ENCODE assay signal across 23 cellular contexts in genomic region chr5:39561421-39561820, GRCh38.
A peak's percentile ranks its signal among the peaks of the same experiment; 100 is the strongest.
DNase-seq lines count a peak whose midpoint lies in the region; ATAC-seq, FAIRE-seq and TF ChIP-seq lines count a peak whose summit lies in the region.
"Had no signal": no experiment of that assay in that cellular context is flagged by ENCODE, and none has a peak within 500 bp of the region (broad histone marks: within the 10 kb centered on the region; RNA-seq: fewer than 3 reads in every experiment).

No MANE protein-coding gene starts in this region.

- FAIRE-seq in K562 (lab: Jason Lieb, UNC) = peak; percentile 23
- FAIRE-seq: A204.1, GM12878, GM18507 had no signal

- TF ChIP-seq POLR2A in breast epithelium (IDR thresholded peaks at IDR 0.05) (no peak), K562 (conservative IDR thresholded peaks at IDR 0.05) (no peak), ovary (IDR thresholded peaks at IDR 0.05) (no peak)

- intact Hi-C loops in mammary epithelial cell (cut with micrococcal nuclease) = no loop called here
- intact Hi-C loops in breast epithelium (cut with DNase I; ENCODE audit: low total_unique reads) = no loop called here
- intact Hi-C loops in K562 (cut with micrococcal nuclease) = no loop called here
- intact Hi-C loops in ovary (cut with DNase I) = loop anchor here in 2 of 4 donors (10.0 kb wide), 2 partner anchors 337 to 347 kb away; partner anchors contain the start of gene FYB1 (in 1 of the 2)
- intact Hi-C loops in left colon (cut with DNase I, micrococcal nuclease) = no loop called here

- H3K9me1 ChIP-seq in K562 (ENCODE audit: control insufficient read depth, insufficient read depth, low read length) = no peaks in the 10 kb centered on the region

- TF ChIP-seq EP300 in K562 (IDR thresholded peaks at IDR 0.05; ENCODE audit: low read length) = no peak
- no peak for TF ChIP-seq EP300 in ovary (IDR thresholded peaks at IDR 0.05)

- H3K27ac ChIP-seq in mammary epithelial cell (ENCODE audit: insufficient read depth, low read depth, low read length) (no peak overlapping the region), breast epithelium (no peak overlapping the region), K562 (ENCODE audit: extremely low read depth, low read depth, low read length) (no peak overlapping the region), ovary (no peak overlapping the region)
- H3K27ac ChIP-seq: 22Rv1; BLaER1 treated with 17β-estradiol and CSF1 and Interleukin-3, amounts not matched to agents 10 nM and 100 nM had no signal

- H3K27me3 ChIP-seq in mammary epithelial cell (ENCODE audit: insufficient read depth, low read length) (no peaks in the 10 kb centered on the region), breast epithelium (no peaks in the 10 kb centered on the region), K562 (ENCODE audit: control insufficient read depth in 2 of 2, insufficient read depth in 2 of 2, low read length in 2 of 2) (peaks cover 0 to 3% of the 10 kb centered on the region in 2 experiments; a peak in 1 of 5 replicates), ovary (no peaks in the 10 kb centered on the region)
- H3K27me3 ChIP-seq: BE2C; BLaER1 treated with 17β-estradiol and CSF1 and Interleukin-3, amounts not matched to agents 10 nM and 100 nM had no signal

- H3K4me2 ChIP-seq in mammary epithelial cell (ENCODE audit: insufficient read depth, low read depth, low read length) (no peak overlapping the region), K562 (ENCODE audit: insufficient read depth, low read length) (no peak overlapping the region)
- H3K4me2 ChIP-seq: BLaER1 treated with 17β-estradiol and CSF1 and Interleukin-3, amounts not matched to agents 10 nM and 100 nM; GM23338 had no signal

- no peak overlapping the region for H3K4me3 ChIP-seq in mammary epithelial cell (replicated peaks in 1 of 3; ENCODE audit: insufficient read depth in 1 of 3, low read depth in 2 of 3, low read length in 3 of 3)
- H3K4me3 ChIP-seq in breast epithelium = no peak overlapping the region
- no peak overlapping the region for H3K4me3 ChIP-seq in K562
- H3K4me3 ChIP-seq in ovary = no peak overlapping the region
- H3K4me3 ChIP-seq: BLaER1 treated with 17β-estradiol and CSF1 and Interleukin-3, amounts not matched to agents 10 nM and 100 nM; GM12878; GM23338; HAP-1 had no signal

- 3% methylated on average over 2 of the region's 2 CpGs for WGBS in mammary epithelial cell (ENCODE audit: low coverage, missing lambda C conversion rate)
- 0% methylated on average over 2 of the region's 2 CpGs for WGBS in K562 (ENCODE audit: insufficient coverage, low coverage, missing lambda C conversion rate)
- WGBS in ovary, 3 donors = 36 to 51% (median 47%) methylated on average over 2 of the region's 2 CpGs

- H3K9me3 ChIP-seq in mammary epithelial cell (replicated peaks; ENCODE audit: insufficient read depth, low read length) = no peaks in the 10 kb centered on the region
- H3K9me3 ChIP-seq in breast epithelium = no peaks in the 10 kb centered on the region
- H3K9me3 ChIP-seq in K562 (replicated peaks; ENCODE audit: control insufficient read depth, insufficient read depth, low read depth, low read length) = no peaks in the 10 kb centered on the region
- H3K9me3 ChIP-seq in ovary = no peaks in the 10 kb centered on the region
- H3K9me3 ChIP-seq: BE2C, HAP-1 had no signal

- TF ChIP-seq CTCF in mammary epithelial cell (conservative IDR thresholded peaks at IDR 0.05 in 1 of 2, IDR thresholded peaks at IDR 0.05 in 1 of 2; ENCODE audit: extremely low read depth in 1 of 2, insufficient read depth in 1 of 2, low read depth in 1 of 2, low read length in 2 of 2) = no peak
- TF ChIP-seq CTCF in breast epithelium (IDR thresholded peaks at IDR 0.05) = no peak
- no peak for TF ChIP-seq CTCF in K562 (IDR thresholded peaks at IDR 0.05 in 2 of 3, conservative IDR thresholded peaks at IDR 0.05 in 1 of 3; ENCODE audit: insufficient read depth in 2 of 3, low read depth in 1 of 3, low read length in 3 of 3)
- TF ChIP-seq CTCF in ovary (IDR thresholded peaks at IDR 0.05) = no peak

- H3K9ac ChIP-seq in mammary epithelial cell (ENCODE audit: insufficient read depth, low read length) (no peak overlapping the region), K562 (ENCODE audit: insufficient read depth in 1 of 2, low read depth in 2 of 2, low read length in 2 of 2) (no peak overlapping the region)
- H3K9ac ChIP-seq: BLaER1 treated with 17β-estradiol and CSF1 and Interleukin-3, amounts not matched to agents 10 nM and 100 nM had no signal

- H3K36me3 ChIP-seq in mammary epithelial cell (ENCODE audit: insufficient read depth, low read length) (no peaks in the 10 kb centered on the region), breast epithelium (no peaks in the 10 kb centered on the region), K562 (ENCODE audit: control insufficient read depth, insufficient read depth, low read length) (no peaks in the 10 kb centered on the region), ovary (no peaks in the 10 kb centered on the region)
- H3K36me3 ChIP-seq: BE2C; BLaER1 treated with 17β-estradiol and CSF1 and Interleukin-3, amounts not matched to agents 10 nM and 100 nM; HAP-1 had no signal

- H3K4me1 ChIP-seq in mammary epithelial cell (ENCODE audit: insufficient read depth, low read length) = no peaks in the 10 kb centered on the region
- H3K4me1 ChIP-seq in breast epithelium = no peaks in the 10 kb centered on the region
- no peaks in the 10 kb centered on the region for H3K4me1 ChIP-seq in K562 (replicated peaks in 1 of 2; ENCODE audit: control insufficient read depth in 2 of 2, insufficient read depth in 2 of 2, low read length in 2 of 2)
- no peaks in the 10 kb centered on the region for H3K4me1 ChIP-seq in ovary (ENCODE audit: insufficient read depth)
- H3K4me1 ChIP-seq: BE2C, HAP-1 had no signal

- POLR2A ChIA-PET in K562 (lab: Yijun Ruan, JAX) = no interaction called here

- ATAC-seq in K562 = no peak
- ATAC-seq in left colon = no peak
- ATAC-seq: GM12878, GM23338 had no signal

- dilution Hi-C loops in mammary epithelial cell (cut with HindIII; ENCODE audit: low sequenced_read_pairs) = no loop called here

- no peak overlapping the region for H2AFZ ChIP-seq in mammary epithelial cell (ENCODE audit: low read depth, low read length)
- H2AFZ ChIP-seq in K562 (ENCODE audit: low read depth, low read length) = no peak overlapping the region
- H2AFZ ChIP-seq: GM23338 had no signal

- CTCF ChIA-PET in mammary epithelial cell (lab: Charles Lee; ENCODE audit: low non-redundant PET) = no interaction called here
- CTCF ChIA-PET in K562 (lab: Yijun Ruan, JAX; ENCODE audit: low intra/inter-chr PET ratio) = no interaction called here

- no peak for TF ChIP-seq RAD21 in K562 (CRISPR knock-in tag; conservative IDR thresholded peaks at IDR 0.05 in 1 of 2, IDR thresholded peaks at IDR 0.05 in 1 of 2)

- BruUV-seq in mammary epithelial cell (replicated peaks; lab: Mats Ljungman, UMichigan) = no TSS peak
- BruUV-seq in K562 (replicated peaks; lab: Mats Ljungman, UMichigan) = no TSS peak

- in situ Hi-C loops in mammary epithelial cell (cut with MboI; ENCODE audit: low sequenced_read_pairs in 2 of 2) = loop anchor here in 1 of 2 donors (25.0 kb wide), 1 partner anchor 424 kb away; no protein-coding TSS in a partner anchor
- in situ Hi-C loops in K562 (cut with MboI) = no loop called here

- H4K20me1 ChIP-seq in mammary epithelial cell (ENCODE audit: insufficient read depth, low read length) (no peaks in the 10 kb centered on the region), K562 (replicated peaks; ENCODE audit: control insufficient read depth, insufficient read depth, low read length) (no peaks in the 10 kb centered on the region)
- H4K20me1 ChIP-seq: BLaER1 treated with 17β-estradiol and CSF1 and Interleukin-3, amounts not matched to agents 10 nM and 100 nM had no signal

- H3K79me2 ChIP-seq in mammary epithelial cell (ENCODE audit: insufficient read depth, low read length) (no peaks in the 10 kb centered on the region), K562 (ENCODE audit: control insufficient read depth, insufficient read depth, low read length) (no peaks in the 10 kb centered on the region)

- peak; percentile 16 for DNase-seq in mammary epithelial cell
- no peak for DNase-seq in breast epithelium (ENCODE audit: low spot score in 2 of 2)
- DNase-seq in K562 (ENCODE audit: extremely low read depth in 1 of 4, low spot score in 3 of 4) = no peak
- peak; percentile 81 for DNase-seq in foreskin melanocyte
- DNase-seq in ovary = no peak
- DNase-seq in NCI-H748 (lab: John Stamatoyannopoulos, UW; ENCODE audit: unreplicated experiment) = no peak
- DNase-seq in left colon = no peak
- DNase-seq: AML-193; BE2C; CD4-positive, alpha-beta T cell; CD8-positive, alpha-beta memory T cell; DMS 273 treated with DMSO at 0.1 percent for 48 hours; DMS79; EL; GDM1; HFFc6 had no signal

TF ChIP-seq in K562, 482 proteins besides CTCF, POLR2A, EP300 and RAD21 (continues in another document):
- no peak for TF ChIP-seq PURB (CRISPR knock-in tag; IDR thresholded peaks at IDR 0.05; ENCODE audit: low read depth)
- TF ChIP-seq RUNX1 (IDR thresholded peaks at IDR 0.05; ENCODE audit: low read depth) = no peak
- no peak for TF ChIP-seq MNT (conservative IDR thresholded peaks at IDR 0.05)
- no peak for TF ChIP-seq YBX1 (IDR thresholded peaks at IDR 0.05)
- no peak for TF ChIP-seq ZFPM2 (CRISPR knock-in tag; IDR thresholded peaks at IDR 0.05)
- no peak for TF ChIP-seq POLR2H (tag; IDR thresholded peaks at IDR 0.05; ENCODE audit: low read depth)
- no peak for TF ChIP-seq ZNF311 (CRISPR knock-in tag; IDR thresholded peaks at IDR 0.05)
- no peak for TF ChIP-seq MXI1 (IDR thresholded peaks at IDR 0.05; ENCODE audit: low read depth, low read length)

Comparison
In these comparisons a context has a peak if more than half of its experiments do, and no peak if none do; other contexts are left out.
1. DNase-seq: peak in mammary epithelial cell (single experiment) and foreskin melanocyte (single experiment); none in breast epithelium (0 of 2), K562 (0 of 4), ovary (0 of 5), NCI-H748 (single experiment) and left colon (0 of 2).